8 cellular contexts compared by ENCODE assay signal in genomic region chr15:40323239-40323952, GRCh38. TPM values are rescaled to one million over a fixed set of nuclear protein-coding genes. Genes with fewer than 3 reads are reported as not detected.
DNase-seq lines count a peak whose midpoint lies in the region; ATAC-seq and TF ChIP-seq lines count a peak whose summit lies in the region.

Gene INAFM2, plus strand, starts transcription at chr15:40323692. Its CDS starts 364 bp downstream, at chr15:40324056.

- TF ChIP-seq CTCF in Panc1 (IDR thresholded peaks at IDR 0.05), result peak; percentile 51; the same call in 1 of the 2 replicates
- peak; percentile 48 to 82 (median 68) for TF ChIP-seq CTCF in esophagus squamous epithelium (IDR thresholded peaks at IDR 0.05)

- H3K4me1 ChIP-seq in Panc1 (ENCODE audit: control insufficient read depth, insufficient read depth, low read length) (peaks cover 25% of the 10 kb centered on the region), esophagus squamous epithelium (peaks cover 19 to 57% (median 27%) of the 10 kb centered on the region in 3 donors)

- H3K4me3 ChIP-seq in Panc1 (ENCODE audit: low read depth in 2 of 2, low read length in 2 of 2) (peak within 1 kb of the TSS; percentile 55 to 63), esophagus squamous epithelium (peak within 1 kb of the TSS; percentile 63 to 86 (median 77))

- ATAC-seq in GM21717 (IDR thresholded peaks at IDR 0.05; ENCODE audit: unreplicated experiment) (peak; percentile 84), Panc1 (peak; percentile 91)
- peak; percentile 89 to 94 for ATAC-seq in activated T-cell treated with anti-CD3 and anti-CD28 coated beads, Interleukin-2, amount 50 U/mL, for 4 hours

- TF ChIP-seq POLR2A in esophagus squamous epithelium (IDR thresholded peaks at IDR 0.05), result peak in 2 of 4 donors; percentile 47 to 54

- intact Hi-C loops in Panc1 (cut with micrococcal nuclease; ENCODE audit: unreplicated experiment), result loop anchor here (5.0 kb wide), 1 partner anchor 99 kb away; no protein-coding TSS in a partner anchor
- intact Hi-C loops in esophagus squamous epithelium (cut with DNase I), result no loop called here

- no peaks in the 10 kb centered on the region for H3K9me3 Mint-ChIP-seq in activated T-cell treated with anti-CD3 and anti-CD28 coated beads, Interleukin-2, amount 50 U/mL, for 4 hours

- H3K4me1 Mint-ChIP-seq in activated T-cell treated with anti-CD3 and anti-CD28 coated beads, Interleukin-2, amount 50 U/mL, for 4 hours (ENCODE audit: low read depth), result peaks cover 26% of the 10 kb centered on the region

- H3K9me3 ChIP-seq in Panc1 (ENCODE audit: control insufficient read depth, insufficient read depth, low read depth, low read length) (no peaks in the 10 kb centered on the region), esophagus squamous epithelium (no peaks in the 10 kb centered on the region)

- POLR2A ChIA-PET in Panc1 (lab: Charles Lee), result interaction anchor here (0.9 kb wide), 1 partner anchor 15 kb away, joined by 4 read pairs; no protein-coding TSS in a partner anchor

- peak within 1 kb of the TSS; percentile 78 for H3K4me3 Mint-ChIP-seq in activated T-cell treated with anti-CD3 and anti-CD28 coated beads, Interleukin-2, amount 50 U/mL, for 4 hours

- H3K36me3 Mint-ChIP-seq in activated T-cell treated with anti-CD3 and anti-CD28 coated beads, Interleukin-2, amount 50 U/mL, for 4 hours (ENCODE audit: insufficient read depth), result no peaks in the 10 kb centered on the region

- DNase-seq in DMS79 (lab: John Stamatoyannopoulos, UW) (peak; percentile 49), KBM-7 (peak; percentile 99), Panc1 (ENCODE audit: low read depth, low spot score) (no peak), esophagus squamous epithelium (lab: John Stamatoyannopoulos, UW) (peak; percentile 53), myocyte (ENCODE audit: low read depth) (peak; percentile 96)
- DNase-seq in activated T-cell treated with anti-CD3 and anti-CD28 coated beads, Interleukin-2, amount 50 U/mL, for 4 hours, result peak; percentile 90
- DNase-seq in stimulated activated CD8-positive, alpha-beta memory T cell treated with anti-CD3 and anti-CD28 coated beads, Interleukin-7, amount 100 ng/mL, for 48 hours (ENCODE audit: extremely low read depth in 1 of 2, low read depth in 1 of 2), result peak; percentile 85 to 87

- in situ Hi-C loops in KBM-7 (cut with MboI; ENCODE audit: low pct_unique_long_range_greater_than_20kb, low sequenced_read_pairs), result no loop called here
- in situ Hi-C loops in Panc1 (cut with HindIII; ENCODE audit: low pct_unique_long_range_greater_than_20kb, low sequenced_read_pairs), result no loop called here

- no peaks in the 10 kb centered on the region for H3K27me3 Mint-ChIP-seq in activated T-cell treated with anti-CD3 and anti-CD28 coated beads, Interleukin-2, amount 50 U/mL, for 4 hours (ENCODE audit: low read depth)

- no peaks in the 10 kb centered on the region for H3K27me3 ChIP-seq in Panc1 (ENCODE audit: control insufficient read depth, insufficient read depth, low read length)
- peaks cover 0 to 17% (median 0%) of the 10 kb centered on the region in 4 donors for H3K27me3 ChIP-seq in esophagus squamous epithelium

- BruUV-seq in Panc1 (replicated peaks; lab: Mats Ljungman, UMichigan), result no TSS peak

- H3K27ac ChIP-seq in Panc1 (ENCODE audit: low read length) (no peak within 1 kb of the TSS), esophagus squamous epithelium (peak within 1 kb of the TSS; percentile 73 to 91 (median 82))

- no peaks in the 10 kb centered on the region for H3K36me3 ChIP-seq in Panc1 (ENCODE audit: control insufficient read depth, insufficient read depth, low read length)
- peaks cover 0 to 8% (median 0%) of the 10 kb centered on the region in 3 donors for H3K36me3 ChIP-seq in esophagus squamous epithelium

- 3% methylated on average over 16 of the region's 103 CpGs; no CpG with 5 or more reads in 1 of the 2 donors for WGBS in esophagus squamous epithelium, 2 donors

- CTCF ChIA-PET in Panc1 (lab: Charles Lee), result interaction anchor here (0.6 to 3.2 kb wide), 9 partner anchors 11 to 1430 kb away, joined by 3 to 30 read pairs (median 4); partner anchors contain the start of gene CCDC9B

RNA-seq across cellular contexts. Expression of gene INAFM2, which starts in this region (rescaled TPM):
- total RNA-seq in Panc1 (2021; ENCODE audit: unreplicated experiment) (10.4 TPM), esophagus squamous epithelium (10 to 100 TPM in 1 of 4 donors, 1 to 10 TPM in 3; 4.7 to 10.1 (median 8.1) TPM), myocyte (40.5 and 73.3 TPM in 2 replicates)
- 6.7 TPM for polyA plus RNA-seq in Panc1 (2012; ENCODE audit: insufficient read length)
- total RNA-seq in activated T-cell treated with anti-CD3 and anti-CD28 coated beads, Interleukin-2, amount 50 U/mL, for 4 hours, result 10 to 100 TPM; 11.4 to 13.3 (median 13.3) TPM
- 31.6 TPM for polyA plus RNA-seq in myocyte (2012)
